In genomic region chr16:30775381-30776099, GRCh38 we compare ENCODE assay signal across 8 cellular contexts. TPM values are rescaled to one million over a fixed set of nuclear protein-coding genes. Genes with fewer than 3 reads are reported as not detected.
DNase-seq lines count a peak whose midpoint lies in the region; ATAC-seq, FAIRE-seq and TF ChIP-seq lines count a peak whose summit lies in the region.

No MANE protein-coding gene starts in this region.

- H3K14ac ChIP-seq in H9 (ENCODE audit: insufficient read depth, low read length): peak overlapping the region; percentile 26

- ATAC-seq in WTC11: peak; percentile 80
- no peak for ATAC-seq in GM19324 (IDR thresholded peaks at IDR 0.05; ENCODE audit: low FRiP score, unreplicated experiment)

- H3K36me3 Mint-ChIP-seq in H9 (ENCODE audit: insufficient read depth in 1 of 3, low read depth in 3 of 3) (peaks cover 23 to 42% (median 27%) of the 10 kb centered on the region in 3 experiments), WTC11 (peaks cover 26% of the 10 kb centered on the region), chondrocyte (ENCODE audit: low read depth) (peaks cover 14% of the 10 kb centered on the region)

- no peak for FAIRE-seq in keratinocyte (lab: Jason Lieb, UNC)

- no peak overlapping the region for H3K56ac ChIP-seq in H9 (ENCODE audit: insufficient read length, low read depth, low read length)

- H3K27ac Mint-ChIP-seq in H9 (peak overlapping the region; percentile 95 to 99 (median 98)), WTC11 (peak overlapping the region; percentile 98), chondrocyte (ENCODE audit: unreplicated experiment) (peak overlapping the region; percentile 96)

- peaks cover 18 to 24% of the 10 kb centered on the region in 2 experiments for H3K4me1 Mint-ChIP-seq in H9
- peaks cover 25% of the 10 kb centered on the region for H3K4me1 Mint-ChIP-seq in WTC11
- peaks cover 37% of the 10 kb centered on the region for H3K4me1 Mint-ChIP-seq in chondrocyte (ENCODE audit: low read depth)

- H3K4me3 Mint-ChIP-seq in H9: peak overlapping the region; percentile 93 to 96
- peak overlapping the region; percentile 91 for H3K4me3 Mint-ChIP-seq in WTC11
- H3K4me3 Mint-ChIP-seq in chondrocyte (ENCODE audit: unreplicated experiment): peak overlapping the region; percentile 91

- H3K27ac ChIP-seq in H9 (ENCODE audit: insufficient read length, low read depth, low read length) (no peak overlapping the region), keratinocyte (ENCODE audit: control insufficient read depth, insufficient read depth, low read length) (peak overlapping the region; percentile 76)

- H3K27me3 Mint-ChIP-seq in H9 (ENCODE audit: low read depth) (peaks cover 3% of the 10 kb centered on the region; the same call in 1 of the 2 replicates), WTC11 (ENCODE audit: low read depth) (peaks cover 3% of the 10 kb centered on the region), chondrocyte (ENCODE audit: low read depth) (no peaks in the 10 kb centered on the region)

- dilution Hi-C loops in keratinocyte (cut with MboI; ENCODE audit: extremely low pct_ligation_motif_present, low sequenced_read_pairs): loop anchor here (25.0 kb wide), 1 partner anchor 112 kb away; the partner anchor contains the start of genes BCL7C and CTF1

- peak overlapping the region; percentile 27 for H3K18ac ChIP-seq in H9 (ENCODE audit: insufficient read length, low read depth, low read length)

- H3K4me1 ChIP-seq in H9 (ENCODE audit: insufficient read depth, low read length) (no peaks in the 10 kb centered on the region), keratinocyte (ENCODE audit: control insufficient read depth, extremely low read depth, insufficient read depth, low read length) (peaks cover 9% of the 10 kb centered on the region)

- H4K20me1 ChIP-seq in H9 (ENCODE audit: control insufficient read depth, insufficient read depth, insufficient read length): no peaks in the 10 kb centered on the region
- no peaks in the 10 kb centered on the region for H4K20me1 ChIP-seq in keratinocyte (ENCODE audit: control insufficient read depth, extremely low read depth, insufficient read depth, low read length)

- no peak overlapping the region for H2AK5ac ChIP-seq in H9 (ENCODE audit: insufficient read length, low read length)

- peak overlapping the region; percentile 55 to 78 (median 75) for H3K4me3 ChIP-seq in keratinocyte (ENCODE audit: control insufficient read depth in 2 of 3, extremely low read depth in 1 of 3, insufficient read depth in 2 of 3, low read depth in 1 of 3, low read length in 3 of 3)

- DNase-seq in DMS79 treated with DMSO at 0.1 percent for 48 hours (lab: John Stamatoyannopoulos, UW) (peak; percentile 70), H9 (peak; percentile 89), NCI-H2029 treated with DMSO at 0.1 percent for 48 hours (lab: John Stamatoyannopoulos, UW) (peak; percentile 58), WTC11 (ENCODE audit: low spot score) (peak; percentile 88), chondrocyte (ENCODE audit: low spot score) (no peak), keratinocyte (ENCODE audit: low read depth, low spot score) (no peak)
- DNase-seq in stimulated activated CD4-positive, alpha-beta T cell treated with anti-CD3 and anti-CD28 coated beads, Interleukin-12 subunit alpha, Interleukin-12 subunit beta, amount 100 ng/mL, for 24 hours (ENCODE audit: low read depth in 2 of 2): peak; percentile 52 to 63

- H3K79me1 ChIP-seq in H9 (ENCODE audit: insufficient read depth, low read depth, low read length, poor library complexity, severe bottlenecking): no peaks in the 10 kb centered on the region

- H3K9me3 ChIP-seq in H9 (ENCODE audit: control insufficient read depth, low read depth, low read length) (no peaks in the 10 kb centered on the region), keratinocyte (ENCODE audit: control insufficient read depth, low read depth, low read length) (no peaks in the 10 kb centered on the region)

- TF ChIP-seq CTCF in H9 (conservative IDR thresholded peaks at IDR 0.05) (no peak), WTC11 (IDR thresholded peaks at IDR 0.05) (no peak), chondrocyte (IDR thresholded peaks at IDR 0.05) (no peak), keratinocyte (optimal IDR thresholded peaks at IDR 0.05 in 1 of 3, IDR thresholded peaks at IDR 0.05 in 1 of 3, conservative IDR thresholded peaks at IDR 0.05 in 1 of 3; ENCODE audit: extremely low read depth in 1 of 3, insufficient read depth in 2 of 3, low read length in 3 of 3) (no peak)

- H4K91ac ChIP-seq in H9 (ENCODE audit: insufficient read length, low read depth, low read length): no peak overlapping the region

- H3K36me3 ChIP-seq in keratinocyte (ENCODE audit: control insufficient read depth in 2 of 2, extremely low read depth in 1 of 2, insufficient read depth in 2 of 2, low read length in 2 of 2): peaks cover 18 to 28% of the 10 kb centered on the region in 2 experiments

- peaks cover 4% of the 10 kb centered on the region for H3K23me2 ChIP-seq in H9 (ENCODE audit: insufficient read length, low read depth, low read length, poor library complexity, severe bottlenecking)

- no peak overlapping the region for H2BK12ac ChIP-seq in H9 (ENCODE audit: insufficient read length, low read depth, low read length)

- H2BK5ac ChIP-seq in H9 (ENCODE audit: insufficient read length, low read length): no peak overlapping the region

- CTCF ChIA-PET in WTC11 (lab: Charles Lee): interaction anchor here (0.8 to 1.5 kb wide), 5 partner anchors 22 to 167 kb away, joined by 4 to 8 read pairs (median 5); no protein-coding TSS in a partner anchor

- H2BK20ac ChIP-seq in H9 (ENCODE audit: low read depth, low read length, poor library complexity, severe bottlenecking): no peak overlapping the region

- H3K9ac ChIP-seq in H9 (ENCODE audit: extremely low read depth, insufficient read length, low read length) (peak overlapping the region; percentile 38), keratinocyte (ENCODE audit: control insufficient read depth, extremely low read depth, insufficient read depth, low read length) (peak overlapping the region; percentile 90)

- WGBS in H9 (ENCODE audit: extremely low coverage, insufficient read length, low lambda C conversion rate): no CpG with 5 or more reads among the region's 75 CpGs

- POLR2A ChIA-PET in WTC11 (lab: Charles Lee): interaction anchor here (0.6 to 1.2 kb wide), 12 partner anchors 11 to 126 kb away, joined by 3 to 12 read pairs (median 3); partner anchors contain the start of genes BCL7C, CFAP119, PHKG2 and ZNF629

- H3K9me3 Mint-ChIP-seq in H9 (no peaks in the 10 kb centered on the region), WTC11 (no peaks in the 10 kb centered on the region), chondrocyte (ENCODE audit: low read depth) (no peaks in the 10 kb centered on the region)

- no peak overlapping the region for H2AFZ ChIP-seq in H9 (ENCODE audit: low read length)
- peak overlapping the region; percentile 71 for H2AFZ ChIP-seq in keratinocyte (ENCODE audit: control insufficient read depth, low read length)

- H4K5ac ChIP-seq in H9 (ENCODE audit: insufficient read length, low read depth, low read length): no peak overlapping the region

- no peaks in the 10 kb centered on the region for H3K27me3 ChIP-seq in H9 (ENCODE audit: insufficient read depth, low read length)
- no peaks in the 10 kb centered on the region for H3K27me3 ChIP-seq in keratinocyte (ENCODE audit: control insufficient read depth, extremely low read depth, insufficient read depth, low read length)

- no peak overlapping the region for H3K4ac ChIP-seq in H9 (ENCODE audit: low read depth, low read length)

- no peak overlapping the region for H3K23ac ChIP-seq in H9 (ENCODE audit: insufficient read length, low read depth, low read length)

- H3T11ph ChIP-seq in H9 (ENCODE audit: low read length): no peak overlapping the region

- H3K79me2 ChIP-seq in H9 (ENCODE audit: insufficient read depth, low read length): no peaks in the 10 kb centered on the region
- H3K79me2 ChIP-seq in keratinocyte (ENCODE audit: control insufficient read depth, insufficient read depth, low read length): no peaks in the 10 kb centered on the region

- H3K4me2 ChIP-seq in H9 (ENCODE audit: insufficient read depth, insufficient read length, low read length) (peak overlapping the region; percentile 73), keratinocyte (ENCODE audit: control insufficient read depth, extremely low read depth, insufficient read depth, low read depth, low read length) (peak overlapping the region; percentile 97)

- H3K9me1 ChIP-seq in keratinocyte (ENCODE audit: control insufficient read depth, extremely low read depth, insufficient read depth, low read length): no peaks in the 10 kb centered on the region

- H2BK15ac ChIP-seq in H9 (ENCODE audit: low read depth, low read length): no peak overlapping the region; the same call in 1 of the 2 replicates

- H4K8ac ChIP-seq in H9 (replicated peaks; ENCODE audit: insufficient read length, low read depth, low read length): no peak overlapping the region

- no peak overlapping the region for H2BK120ac ChIP-seq in H9 (ENCODE audit: low read depth, low read length, poor library complexity, severe bottlenecking)

RNA-seq across cellular contexts. Expression of gene ZNF629, which starts 11.5 kb away (rescaled TPM):
- total RNA-seq in H9 (2021): 20.0 TPM in 2 replicates
- total RNA-seq in WTC11 (2021): 18.7 to 20.0 TPM (median 19.7 TPM) in 3 replicates
- total RNA-seq in chondrocyte: 18.8 to 20.2 TPM (median 18.9 TPM) in 3 replicates
- 3.6 to 6.0 TPM (median 4.1 TPM) in 3 replicates for polyA plus RNA-seq in keratinocyte
- polyA plus RNA-seq in keratinocyte (2011; ENCODE audit: low read depth): 2.0 TPM
- polyA plus RNA-seq in keratinocyte (2011; cell fraction: cytosol; rRNA removed): 3.4 and 5.1 TPM in 2 replicates
- 10.3 and 12.4 TPM in 2 replicates for polyA plus RNA-seq in keratinocyte (2011; cell fraction: nucleus; rRNA removed)
- polyA plus RNA-seq in keratinocyte (2012; ENCODE audit: low replicate concordance): 5.5 and 11.0 TPM in 2 replicates
- 4.6 to 9.9 TPM (median 5.6 TPM) in 3 replicates for polyA minus RNA-seq in keratinocyte
- polyA minus RNA-seq in keratinocyte (2011; cell fraction: cytosol; rRNA and poly(A)+ RNA removed): 8.1 TPM
- 10.2 and 11.9 TPM in 2 replicates for polyA minus RNA-seq in keratinocyte (2011; cell fraction: nucleus; rRNA and poly(A)+ RNA removed)

RNA-seq across cellular contexts. Expression of gene RNF40, which starts 13.4 kb away (rescaled TPM):
- total RNA-seq in H9 (2021) (103 and 106 TPM in 2 replicates), WTC11 (2021) (63.7 to 77.1 TPM (median 66.9 TPM) in 3 replicates), chondrocyte (71.1 to 104 TPM (median 78.6 TPM) in 3 replicates)
- polyA plus RNA-seq in keratinocyte: 45.2 to 59.6 TPM (median 52.7 TPM) in 3 replicates
- 53.5 TPM for polyA plus RNA-seq in keratinocyte (2011; ENCODE audit: low read depth)
- 43.2 and 45.2 TPM in 2 replicates for polyA plus RNA-seq in keratinocyte (2011; cell fraction: cytosol; rRNA removed)
- 67.2 and 85.5 TPM in 2 replicates for polyA plus RNA-seq in keratinocyte (2011; cell fraction: nucleus; rRNA removed)
- polyA plus RNA-seq in keratinocyte (2012; ENCODE audit: low replicate concordance): 43.1 and 60.9 TPM in 2 replicates
- polyA minus RNA-seq in keratinocyte: 63.2 to 88.0 TPM (median 66.8 TPM) in 3 replicates
- polyA minus RNA-seq in keratinocyte (2011; cell fraction: cytosol; rRNA and poly(A)+ RNA removed): 42.8 TPM
- 23.4 and 43.4 TPM in 2 replicates for polyA minus RNA-seq in keratinocyte (2011; cell fraction: nucleus; rRNA and poly(A)+ RNA removed)

RNA-seq across cellular contexts. Expression of gene CFAP119, which starts 13.7 kb away (rescaled TPM):
- total RNA-seq in H9 (2021): 5.4 and 7.4 TPM in 2 replicates
- total RNA-seq in WTC11 (2021): 4.6 to 6.6 TPM (median 6.2 TPM) in 3 replicates
- 6.3 to 10.0 TPM (median 7.1 TPM) in 3 replicates for total RNA-seq in chondrocyte
- polyA plus RNA-seq in keratinocyte: 2.2 to 3.0 TPM (median 2.3 TPM) in 3 replicates
- polyA plus RNA-seq in keratinocyte (2011; ENCODE audit: low read depth): 0.62 TPM
- 0.34 and 0.39 TPM in 2 replicates for polyA plus RNA-seq in keratinocyte (2011; cell fraction: cytosol; rRNA removed)
- polyA plus RNA-seq in keratinocyte (2011; cell fraction: nucleus; rRNA removed): 7.1 and 7.8 TPM in 2 replicates
- 0.97 and 2.1 TPM in 2 replicates for polyA plus RNA-seq in keratinocyte (2012; ENCODE audit: low replicate concordance)
- 0.35 TPM in 1 of 3 replicates, not detected in the others for polyA minus RNA-seq in keratinocyte
- 3.1 TPM for polyA minus RNA-seq in keratinocyte (2011; cell fraction: cytosol; rRNA and poly(A)+ RNA removed)
- 0.39 and 0.63 TPM in 2 replicates for polyA minus RNA-seq in keratinocyte (2011; cell fraction: nucleus; rRNA and poly(A)+ RNA removed)

RNA-seq across cellular contexts. Expression of gene PHKG2, which starts 27.3 kb away (rescaled TPM):
- 46.6 and 47.9 TPM in 2 replicates for total RNA-seq in H9 (2021)
- total RNA-seq in WTC11 (2021): 40.8 to 50.5 TPM (median 45.0 TPM) in 3 replicates
- 18.8 to 28.1 TPM (median 19.0 TPM) in 3 replicates for total RNA-seq in chondrocyte
- 28.9 to 40.6 TPM (median 31.8 TPM) in 3 replicates for polyA plus RNA-seq in keratinocyte
- 9.0 TPM for polyA plus RNA-seq in keratinocyte (2011; ENCODE audit: low read depth)
- 16.2 and 16.6 TPM in 2 replicates for polyA plus RNA-seq in keratinocyte (2011; cell fraction: cytosol; rRNA removed)
- polyA plus RNA-seq in keratinocyte (2011; cell fraction: nucleus; rRNA removed): 121 and 138 TPM in 2 replicates
- 20.9 and 28.6 TPM in 2 replicates for polyA plus RNA-seq in keratinocyte (2012; ENCODE audit: low replicate concordance)
- polyA minus RNA-seq in keratinocyte: 29.8 to 36.4 TPM (median 34.7 TPM) in 3 replicates
- 15.7 TPM for polyA minus RNA-seq in keratinocyte (2011; cell fraction: cytosol; rRNA and poly(A)+ RNA removed)
- polyA minus RNA-seq in keratinocyte (2011; cell fraction: nucleus; rRNA and poly(A)+ RNA removed): 28.6 and 36.6 TPM in 2 replicates

Comparison
In these comparisons a context has a peak if more than half of its experiments do, and no peak if none do; other contexts are left out.
1. DNase-seq: peak in DMS79 treated with DMSO at 0.1 percent for 48 hours (single experiment), H9 (single experiment), NCI-H2029 treated with DMSO at 0.1 percent for 48 hours (single experiment), WTC11 (single experiment) and stimulated activated CD4-positive, alpha-beta T cell treated with anti-CD3 and anti-CD28 coated beads, Interleukin-12 subunit alpha, Interleukin-12 subunit beta, amount 100 ng/mL, for 24 hours (2 of 2); none in chondrocyte (single experiment) and keratinocyte (single experiment).
2. Peak in every context shown above with its lines, with median percentiles within 50 percentile points of each other: H3K27ac Mint-ChIP-seq and H3K4me3 Mint-ChIP-seq.